8 cellular contexts compared by ENCODE assay signal in genomic region chr2:37653805-37654378, GRCh38. TPM values are rescaled to one million over a fixed set of nuclear protein-coding genes. Genes with fewer than 3 reads are reported as not detected.
DNase-seq lines count a peak whose midpoint lies in the region; ATAC-seq and TF ChIP-seq lines count a peak whose summit lies in the region.

No MANE protein-coding gene starts in this region.

- H3K4me3 ChIP-seq in HL-60 (replicated peaks; ENCODE audit: insufficient read depth, low read length) (no peak overlapping the region), tibial artery (no peak overlapping the region)

- TF ChIP-seq CTCF in GM20000 (IDR thresholded peaks at IDR 0.05; ENCODE audit: extremely low read depth, missing control alignments) = no peak
- TF ChIP-seq CTCF in HL-60 (IDR thresholded peaks at IDR 0.05; ENCODE audit: insufficient read depth, low read length) = no peak
- TF ChIP-seq CTCF in activated CD8-positive, alpha-beta T cell treated with anti-CD3 and anti-CD28 coated beads for 36 hours (IDR thresholded peaks at IDR 0.05) = no peak
- TF ChIP-seq CTCF in tibial artery (IDR thresholded peaks at IDR 0.05) = no peak

- DNase-seq in GDM1 (lab: John Stamatoyannopoulos, UW) (peak; percentile 38), GM20000 (ENCODE audit: low spot score) (peak; percentile 43), HL-60 (ENCODE audit: low read depth in 1 of 2, low spot score in 1 of 2) (peak in 1 of 2 experiments; percentile 78), immature natural killer cell (no peak), tibial artery (peak; percentile 55 to 77), NCI-H345 treated with DMSO at 0.1 percent for 48 hours (lab: John Stamatoyannopoulos, UW; ENCODE audit: unreplicated experiment) (no peak), SKM-1 (lab: John Stamatoyannopoulos, UW; ENCODE audit: unreplicated experiment) (no peak)
- peak; percentile 40 for DNase-seq in activated CD8-positive, alpha-beta T cell treated with anti-CD3 and anti-CD28 coated beads for 36 hours

- intact Hi-C loops in activated CD8-positive, alpha-beta T cell treated with anti-CD3 and anti-CD28 coated beads for 36 hours (cut with micrococcal nuclease) = no loop called here
- intact Hi-C loops in tibial artery (cut with DNase I; ENCODE audit: low total_unique reads) = no loop called here

- no peaks in the 10 kb centered on the region for H3K9me3 ChIP-seq in tibial artery

- H3K4me1 Mint-ChIP-seq in activated CD8-positive, alpha-beta T cell treated with anti-CD3 and anti-CD28 coated beads for 36 hours (ENCODE audit: low read depth) = peaks cover 87% of the 10 kb centered on the region
- H3K4me1 Mint-ChIP-seq in immature natural killer cell = peaks cover 97 to 99% of the 10 kb centered on the region in 2 donors

- no peaks in the 10 kb centered on the region for H3K27me3 Mint-ChIP-seq in activated CD8-positive, alpha-beta T cell treated with anti-CD3 and anti-CD28 coated beads for 36 hours
- H3K27me3 Mint-ChIP-seq in immature natural killer cell (ENCODE audit: low read depth in 3 of 3) = peaks cover 0 to 5% (median 0%) of the 10 kb centered on the region in 3 donors

- H3K27ac Mint-ChIP-seq in activated CD8-positive, alpha-beta T cell treated with anti-CD3 and anti-CD28 coated beads for 36 hours = peak overlapping the region; percentile 86
- H3K27ac Mint-ChIP-seq in immature natural killer cell = peak overlapping the region; percentile 73 to 91 (median 88)

- no peaks in the 10 kb centered on the region for H3K36me3 ChIP-seq in tibial artery

- peaks cover 44% of the 10 kb centered on the region for H3K36me3 Mint-ChIP-seq in activated CD8-positive, alpha-beta T cell treated with anti-CD3 and anti-CD28 coated beads for 36 hours (ENCODE audit: low read depth)
- H3K36me3 Mint-ChIP-seq in immature natural killer cell = peaks cover 4 to 15% (median 10%) of the 10 kb centered on the region in 3 donors

- H3K4me3 Mint-ChIP-seq in activated CD8-positive, alpha-beta T cell treated with anti-CD3 and anti-CD28 coated beads for 36 hours = peak overlapping the region; percentile 33
- peak overlapping the region; percentile 13 to 77 (median 49) for H3K4me3 Mint-ChIP-seq in immature natural killer cell

- no peaks in the 10 kb centered on the region for H3K9me3 Mint-ChIP-seq in activated CD8-positive, alpha-beta T cell treated with anti-CD3 and anti-CD28 coated beads for 36 hours
- no peaks in the 10 kb centered on the region for H3K9me3 Mint-ChIP-seq in immature natural killer cell

- H3K4me1 ChIP-seq in tibial artery = peaks cover 0 to 100% (median 54%) of the 10 kb centered on the region in 4 donors

- H3K27ac ChIP-seq in HL-60 (replicated peaks) = 0 out of 2 replicates have a peak overlapping the region, but pooled peaks have one; percentile 6
- H3K27ac ChIP-seq in tibial artery = peak overlapping the region; percentile 66 to 71

- CTCF ChIA-PET in activated CD8-positive, alpha-beta T cell treated with anti-CD3 and anti-CD28 coated beads for 36 hours (lab: Charles Lee) = interaction anchor here (1.1 to 2.2 kb wide), 5 partner anchors 10 to 223 kb away, joined by 3 to 7 read pairs (median 5); no protein-coding TSS in a partner anchor

- peak; percentile 38 for ATAC-seq in activated CD8-positive, alpha-beta T cell treated with anti-CD3 and anti-CD28 coated beads for 36 hours

- POLR2A ChIA-PET in activated CD8-positive, alpha-beta T cell treated with anti-CD3 and anti-CD28 coated beads for 36 hours (lab: Charles Lee) = interaction anchor here (0.9 to 1.0 kb wide), 3 partner anchors 8 to 17 kb away, joined by 3 read pairs; no protein-coding TSS in a partner anchor

- no peaks in the 10 kb centered on the region for H3K27me3 ChIP-seq in HL-60 (ENCODE audit: insufficient read depth, poor library complexity, severe bottlenecking)
- H3K27me3 ChIP-seq in tibial artery = no peaks in the 10 kb centered on the region

RNA-seq across cellular contexts. Expression of gene CDC42EP3, which starts 17.6 kb away (rescaled TPM):
- 10 to 100 TPM; 18.8 to 22.6 TPM for total RNA-seq in activated CD8-positive, alpha-beta T cell treated with anti-CD3 and anti-CD28 coated beads for 36 hours
- polyA plus RNA-seq in immature natural killer cell = 100 to 1,000 TPM in 1 of 3 donors, 10 to 100 TPM in 2; 80.7 to 170 (median 81.3) TPM

Comparison
In these comparisons a context has a peak if more than half of its experiments do, and no peak if none do; other contexts are left out.
1. DNase-seq: peak in GDM1 (single experiment), GM20000 (single experiment), activated CD8-positive, alpha-beta T cell treated with anti-CD3 and anti-CD28 coated beads for 36 hours (single experiment) and tibial artery (2 of 2); none in immature natural killer cell (0 of 3), NCI-H345 treated with DMSO at 0.1 percent for 48 hours (single experiment) and SKM-1 (single experiment).